8 cellular contexts compared by ENCODE assay signal in genomic region chr1:16676661-16677523, GRCh38. TPM values are rescaled to one million over a fixed set of nuclear protein-coding genes. Genes with fewer than 3 reads are reported as not detected.
DNase-seq lines count a peak whose midpoint lies in the region; ATAC-seq, FAIRE-seq and TF ChIP-seq lines count a peak whose summit lies in the region.
"Not testable (repeated sequence)": the region's sequence is repeated elsewhere in the genome, so short reads cannot be mapped to it uniquely, and the experiment has no call there.

No MANE protein-coding gene starts in this region.

- H3K9me3 ChIP-seq in CD4-positive, alpha-beta T cell (ENCODE audit: control insufficient read depth, low read length): not testable (repeated sequence)

- in situ Hi-C loops in KBM-7 (cut with MboI; ENCODE audit: low pct_unique_long_range_greater_than_20kb, low sequenced_read_pairs): not testable (repeated sequence)

- POLR2A ChIA-PET in CD4-positive, alpha-beta T cell (lab: Charles Lee): not testable (repeated sequence)

- not testable (repeated sequence) for H3K27me3 ChIP-seq in CD4-positive, alpha-beta T cell (ENCODE audit: control insufficient read depth, insufficient read depth, low read length)

- H3K27me3 Mint-ChIP-seq in CD4-positive, alpha-beta T cell: peaks cover 27% of the 10 kb centered on the region
- H3K27me3 Mint-ChIP-seq in activated naive CD8-positive, alpha-beta T cell treated with anti-CD3 and anti-CD28 coated beads, Interleukin-2, amount 50 U/mL, for 24 hours: peaks cover 31% of the 10 kb centered on the region

- FAIRE-seq in RCC 7860 (lab: Jason Lieb, UNC): not testable (repeated sequence)

- not testable (repeated sequence) for TF ChIP-seq CTCF in CD4-positive, alpha-beta T cell (IDR thresholded peaks at IDR 0.05)

- not testable (repeated sequence) for H3K9me3 Mint-ChIP-seq in CD4-positive, alpha-beta T cell; activated naive CD8-positive, alpha-beta T cell treated with anti-CD3 and anti-CD28 coated beads, Interleukin-2, amount 50 U/mL, for 24 hours

- CTCF ChIA-PET in CD4-positive, alpha-beta T cell (lab: Charles Lee): not testable (repeated sequence)

- not testable (repeated sequence) for H3K27ac ChIP-seq in CD4-positive, alpha-beta T cell (ENCODE audit: low read depth, low read length)

- intact Hi-C loops in CD4-positive, alpha-beta T cell (cut with DNase I, micrococcal nuclease): not testable (repeated sequence)

- H3K27ac Mint-ChIP-seq in CD4-positive, alpha-beta T cell: peak overlapping the region; percentile 61
- peak overlapping the region; percentile 29 for H3K27ac Mint-ChIP-seq in activated naive CD8-positive, alpha-beta T cell treated with anti-CD3 and anti-CD28 coated beads, Interleukin-2, amount 50 U/mL, for 24 hours

- peak overlapping the region; percentile 42 for H3K4me3 Mint-ChIP-seq in CD4-positive, alpha-beta T cell
- not testable (repeated sequence) for H3K4me3 Mint-ChIP-seq in activated naive CD8-positive, alpha-beta T cell treated with anti-CD3 and anti-CD28 coated beads, Interleukin-2, amount 50 U/mL, for 24 hours

- H3K4me1 Mint-ChIP-seq in CD4-positive, alpha-beta T cell (ENCODE audit: low read depth): peaks cover 16% of the 10 kb centered on the region
- peaks cover 27% of the 10 kb centered on the region for H3K4me1 Mint-ChIP-seq in activated naive CD8-positive, alpha-beta T cell treated with anti-CD3 and anti-CD28 coated beads, Interleukin-2, amount 50 U/mL, for 24 hours

- not testable (repeated sequence) for DNase-seq in CD4-positive, alpha-beta T cell; activated naive CD8-positive, alpha-beta T cell treated with anti-CD3 and anti-CD28 coated beads, Interleukin-2, amount 50 U/mL, for 24 hours
- peak; percentile 36 for DNase-seq in KBM-7
- DNase-seq in RCC 7860 (ENCODE audit: low spot score): peak; percentile 27
- DNase-seq in activated CD4-positive, alpha-beta T cell treated with anti-CD3 and anti-CD28 coated beads for 48 hours: peak; percentile 20
- peak; percentile 4 for DNase-seq in iPS-NIHi11 (ENCODE audit: low spot score)
- peak; percentile 33 for DNase-seq in stimulated activated CD4-positive, alpha-beta T cell treated with anti-CD3 and anti-CD28 coated beads, Interleukin-4, amount 100 ng/mL, for 24 hours

- H3K36me3 Mint-ChIP-seq in CD4-positive, alpha-beta T cell (ENCODE audit: low read depth); activated naive CD8-positive, alpha-beta T cell treated with anti-CD3 and anti-CD28 coated beads, Interleukin-2, amount 50 U/mL, for 24 hours (ENCODE audit: low read depth): not testable (repeated sequence)

- ATAC-seq in CD4-positive, alpha-beta T cell (ENCODE audit: poor library complexity): peak; percentile 61
- peak; percentile 44 for ATAC-seq in GM18867 (IDR thresholded peaks at IDR 0.05; ENCODE audit: unreplicated experiment)
- ATAC-seq in activated naive CD8-positive, alpha-beta T cell treated with anti-CD3 and anti-CD28 coated beads, Interleukin-2, amount 50 U/mL, for 24 hours: peak; percentile 18

RNA-seq across cellular contexts. Expression of gene RNU1-3, which starts 10.1 kb away (rescaled TPM):
- total RNA-seq in CD4-positive, alpha-beta T cell: 1,000 to 10,000 TPM; 4,982 to 5,937 TPM
